In genomic region chr5:2200261-2200965, GRCh38 we compare ENCODE assay signal across 13 cellular contexts.
"Had no signal": no experiment of that assay in that cellular context is flagged by ENCODE, and none has a peak within 500 bp of the region (broad histone marks: within the 10 kb centered on the region; RNA-seq: fewer than 3 reads in every experiment).

No MANE protein-coding gene starts in this region.

- H3K9me3 ChIP-seq: gastrocnemius medialis, mucosa of descending colon, psoas muscle had no signal

- H3K36me3 ChIP-seq: gastrocnemius medialis, heart right ventricle, left ventricle myocardium inferior, upper lobe of left lung had no signal

- DNase-seq: activated CD4-positive, alpha-beta T cell treated with anti-CD3 and anti-CD28 coated beads, Interleukin-2, amount 50 U/mL, for 1 hour; activated effector memory CD4-positive, alpha-beta T cell treated with anti-CD3 and anti-CD28 coated beads, Interleukin-2, amount 50 U/mL, for 16 hours; activated T-cell treated with anti-CD3 and anti-CD28 coated beads, Interleukin-2, amount 50 U/mL, for 4 hours; cortex of kidney; effector CD8-positive, alpha-beta T cell; gastrocnemius medialis; heart right ventricle; left ventricle myocardium inferior; mucosa of descending colon; naive thymus-derived CD4-positive, alpha-beta T cell; psoas muscle had no signal

- H3K27ac ChIP-seq: gastrocnemius medialis, heart right ventricle, left ventricle myocardium inferior, psoas muscle, upper lobe of left lung had no signal

- ATAC-seq: activated T-cell treated with anti-CD3 and anti-CD28 coated beads, Interleukin-2, amount 50 U/mL, for 4 hours; gastrocnemius medialis; heart right ventricle; mucosa of descending colon; naive thymus-derived CD4-positive, alpha-beta T cell; psoas muscle; sciatic nerve had no signal

- H3K27me3 ChIP-seq: upper lobe of left lung had no signal

- H3K4me3 ChIP-seq: gastrocnemius medialis, heart right ventricle, left ventricle myocardium inferior, mucosa of descending colon, psoas muscle, upper lobe of left lung had no signal

- H3K4me1 ChIP-seq: gastrocnemius medialis, heart right ventricle, left ventricle myocardium inferior, psoas muscle, upper lobe of left lung had no signal
